1 cellular context compared by ENCODE assay signal in the genomic region with DNA sequence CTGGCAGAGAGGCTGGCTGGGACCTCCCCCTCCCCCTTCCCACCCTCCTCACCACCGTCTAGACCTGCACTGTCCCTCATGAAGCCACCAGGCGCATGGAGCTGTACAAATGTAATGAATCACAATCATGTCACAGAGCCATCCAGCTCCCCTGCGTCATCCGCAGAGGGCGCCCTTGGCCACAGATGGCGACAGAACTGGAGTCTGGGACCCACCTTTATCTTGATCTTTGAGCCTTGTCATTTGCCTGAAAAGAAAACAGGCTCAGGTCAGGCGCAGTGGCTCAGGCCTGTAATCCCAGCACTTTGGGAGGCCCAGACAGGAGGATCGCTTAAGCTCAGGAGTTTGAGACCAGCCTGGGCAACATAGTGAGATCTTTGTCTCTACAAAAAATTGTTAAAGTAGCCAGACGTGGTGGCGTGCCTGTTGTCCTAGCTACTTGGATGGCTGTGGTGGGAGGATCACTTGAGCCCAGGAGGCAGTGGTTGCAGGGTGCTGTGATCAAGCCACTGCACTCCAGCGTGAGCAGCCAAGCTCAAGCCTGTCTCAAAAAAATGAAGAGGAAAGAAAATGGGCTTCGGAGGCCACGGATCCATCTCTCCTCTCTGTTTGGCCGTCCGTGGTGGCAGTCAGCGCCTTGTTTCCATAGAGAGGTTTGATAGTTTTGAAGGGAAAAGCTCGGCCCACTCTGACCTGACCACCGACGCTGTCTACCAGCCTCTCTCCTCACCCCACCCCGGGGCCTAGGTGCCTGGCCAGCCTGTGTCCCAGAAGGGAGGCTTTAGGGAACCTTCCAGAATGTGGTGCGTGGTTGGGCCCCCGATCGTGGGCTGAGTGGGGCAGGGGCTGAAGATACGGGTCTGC.
TF ChIP-seq lines count a peak whose summit lies in the region.

No MANE protein-coding gene starts in this region.

TF ChIP-seq in HepG2, 621 proteins besides CTCF, POLR2A, EP300 and RAD21 (continued from another document and continues in another):
- TF ChIP-seq, protein P1, sequence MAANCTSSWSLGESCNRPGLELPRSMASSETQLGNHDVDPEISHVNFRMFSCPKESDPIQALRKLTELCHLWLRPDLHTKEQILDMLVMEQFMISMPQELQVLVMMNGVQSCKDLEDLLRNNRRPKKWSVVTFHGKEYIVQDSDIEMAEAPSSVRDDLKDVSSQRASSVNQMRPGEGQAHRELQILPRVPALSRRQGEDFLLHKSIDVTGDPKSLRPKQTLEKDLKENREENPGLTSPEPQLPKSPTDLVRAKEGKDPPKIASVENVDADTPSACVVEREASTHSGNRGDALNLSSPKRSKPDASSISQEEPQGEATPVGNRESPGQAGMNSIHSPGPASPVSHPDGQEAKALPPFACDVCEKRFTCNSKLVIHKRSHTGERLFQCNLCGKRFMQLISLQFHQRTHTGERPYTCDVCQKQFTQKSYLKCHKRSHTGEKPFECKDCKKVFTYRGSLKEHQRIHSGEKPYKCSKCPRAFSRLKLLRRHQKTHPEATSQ (CRISPR knock-in tag; IDR thresholded peaks at IDR 0.05; ENCODE audit: borderline replicate concordance) = no peak
- TF ChIP-seq HOXA9 (CRISPR knock-in tag; IDR thresholded peaks at IDR 0.05; ENCODE audit: borderline replicate concordance) (no peak), PITX1 (CRISPR knock-in tag; IDR thresholded peaks at IDR 0.05) (peak; percentile 93), ISL2 (CRISPR knock-in tag; IDR thresholded peaks at IDR 0.05) (peak; percentile 55; the same call in 1 of the 2 replicates), ZNF598 (CRISPR knock-in tag; IDR thresholded peaks at IDR 0.05; ENCODE audit: borderline replicate concordance) (peak; percentile 54; the same call in 1 of the 2 replicates), SKI (IDR thresholded peaks at IDR 0.05; ENCODE audit: partially characterized antibody) (peak; percentile 98), GATA4 (IDR thresholded peaks at IDR 0.05; ENCODE audit: borderline replicate concordance, low read depth) (no peak), MXD4 (CRISPR knock-in tag; IDR thresholded peaks at IDR 0.05) (peak; percentile 82), ZFP36L1 (CRISPR knock-in tag; IDR thresholded peaks at IDR 0.05) (0 out of 2 replicates have a peak, but pooled peaks have one; percentile 46), BCL3 (CRISPR knock-in tag; IDR thresholded peaks at IDR 0.05) (no peak), ZNF124 (CRISPR knock-in tag; IDR thresholded peaks at IDR 0.05) (peak; percentile 90; the same call in 1 of the 2 replicates), CENPX (CRISPR knock-in tag; IDR thresholded peaks at IDR 0.05) (no peak), ZNF451 (CRISPR knock-in tag; IDR thresholded peaks at IDR 0.05) (peak; percentile 89), PATZ1 (CRISPR knock-in tag; IDR thresholded peaks at IDR 0.05) (peak; percentile 85), ZNF776 (CRISPR knock-in tag; IDR thresholded peaks at IDR 0.05) (peak; percentile 43; the same call in 1 of the 2 replicates), EED (CRISPR knock-in tag; IDR thresholded peaks at IDR 0.05) (peak; percentile 70; the same call in 1 of the 2 replicates), SKIL (CRISPR knock-in tag; IDR thresholded peaks at IDR 0.05; ENCODE audit: borderline replicate concordance) (peak; percentile 37; the same call in 1 of the 2 replicates), MAFG (CRISPR knock-in tag; IDR thresholded peaks at IDR 0.05) (no peak), ZUFSP (CRISPR knock-in tag; IDR thresholded peaks at IDR 0.05; ENCODE audit: borderline replicate concordance) (no peak), ZNF343 (CRISPR knock-in tag; IDR thresholded peaks at IDR 0.05) (no peak), ZNF788 (CRISPR knock-in tag; IDR thresholded peaks at IDR 0.05; ENCODE audit: borderline replicate concordance) (peak; percentile 78; the same call in 1 of the 2 replicates), THRA (CRISPR knock-in tag; IDR thresholded peaks at IDR 0.05; ENCODE audit: borderline replicate concordance) (peak; percentile 83), RFX1 (IDR thresholded peaks at IDR 0.05) (no peak), TBX2 (CRISPR knock-in tag; IDR thresholded peaks at IDR 0.05; ENCODE audit: borderline replicate concordance) (peak; percentile 77; the same call in 1 of the 2 replicates), ZNF577 (CRISPR knock-in tag; IDR thresholded peaks at IDR 0.05; ENCODE audit: borderline replicate concordance, low read depth) (no peak), ZNF790 (CRISPR knock-in tag; IDR thresholded peaks at IDR 0.05; ENCODE audit: borderline replicate concordance) (peak; percentile 37; the same call in 1 of the 2 replicates), ZBTB38 (CRISPR knock-in tag; IDR thresholded peaks at IDR 0.05) (peak; percentile 95), SP1 (IDR thresholded peaks at IDR 0.05) (no peak), SP1 (CRISPR knock-in tag; IDR thresholded peaks at IDR 0.05) (peak; percentile 63; the same call in 1 of the 2 replicates)
- TF ChIP-seq, protein P2, sequence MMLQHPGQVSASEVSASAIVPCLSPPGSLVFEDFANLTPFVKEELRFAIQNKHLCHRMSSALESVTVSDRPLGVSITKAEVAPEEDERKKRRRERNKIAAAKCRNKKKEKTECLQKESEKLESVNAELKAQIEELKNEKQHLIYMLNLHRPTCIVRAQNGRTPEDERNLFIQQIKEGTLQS (CRISPR knock-in tag; IDR thresholded peaks at IDR 0.05) = no peak
- TF ChIP-seq, protein P3, sequence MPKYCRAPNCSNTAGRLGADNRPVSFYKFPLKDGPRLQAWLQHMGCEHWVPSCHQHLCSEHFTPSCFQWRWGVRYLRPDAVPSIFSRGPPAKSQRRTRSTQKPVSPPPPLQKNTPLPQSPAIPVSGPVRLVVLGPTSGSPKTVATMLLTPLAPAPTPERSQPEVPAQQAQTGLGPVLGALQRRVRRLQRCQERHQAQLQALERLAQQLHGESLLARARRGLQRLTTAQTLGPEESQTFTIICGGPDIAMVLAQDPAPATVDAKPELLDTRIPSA (CRISPR knock-in tag; IDR thresholded peaks at IDR 0.05; ENCODE audit: borderline replicate concordance) = no peak
- TF ChIP-seq, protein P4, sequence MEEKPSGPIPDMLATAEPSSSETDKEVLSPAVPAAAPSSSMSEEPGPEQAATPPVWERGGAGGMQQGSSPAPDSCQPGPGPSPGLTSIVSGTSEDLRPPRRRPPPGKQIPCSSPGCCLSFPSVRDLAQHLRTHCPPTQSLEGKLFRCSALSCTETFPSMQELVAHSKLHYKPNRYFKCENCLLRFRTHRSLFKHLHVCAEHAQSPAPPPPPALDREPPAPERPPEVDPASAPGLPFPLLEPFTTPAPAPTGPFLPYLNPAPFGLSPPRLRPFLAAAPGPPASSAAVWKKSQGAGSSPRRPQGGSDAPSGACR (CRISPR knock-in tag; IDR thresholded peaks at IDR 0.05) = 0 out of 2 replicates have a peak, but pooled peaks have one; percentile 24
- TF ChIP-seq, protein P5, sequence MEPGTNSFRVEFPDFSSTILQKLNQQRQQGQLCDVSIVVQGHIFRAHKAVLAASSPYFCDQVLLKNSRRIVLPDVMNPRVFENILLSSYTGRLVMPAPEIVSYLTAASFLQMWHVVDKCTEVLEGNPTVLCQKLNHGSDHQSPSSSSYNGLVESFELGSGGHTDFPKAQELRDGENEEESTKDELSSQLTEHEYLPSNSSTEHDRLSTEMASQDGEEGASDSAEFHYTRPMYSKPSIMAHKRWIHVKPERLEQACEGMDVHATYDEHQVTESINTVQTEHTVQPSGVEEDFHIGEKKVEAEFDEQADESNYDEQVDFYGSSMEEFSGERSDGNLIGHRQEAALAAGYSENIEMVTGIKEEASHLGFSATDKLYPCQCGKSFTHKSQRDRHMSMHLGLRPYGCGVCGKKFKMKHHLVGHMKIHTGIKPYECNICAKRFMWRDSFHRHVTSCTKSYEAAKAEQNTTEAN (CRISPR knock-in tag; conservative IDR thresholded peaks at IDR 0.05) = peak; percentile 63
- TF ChIP-seq, protein P6, sequence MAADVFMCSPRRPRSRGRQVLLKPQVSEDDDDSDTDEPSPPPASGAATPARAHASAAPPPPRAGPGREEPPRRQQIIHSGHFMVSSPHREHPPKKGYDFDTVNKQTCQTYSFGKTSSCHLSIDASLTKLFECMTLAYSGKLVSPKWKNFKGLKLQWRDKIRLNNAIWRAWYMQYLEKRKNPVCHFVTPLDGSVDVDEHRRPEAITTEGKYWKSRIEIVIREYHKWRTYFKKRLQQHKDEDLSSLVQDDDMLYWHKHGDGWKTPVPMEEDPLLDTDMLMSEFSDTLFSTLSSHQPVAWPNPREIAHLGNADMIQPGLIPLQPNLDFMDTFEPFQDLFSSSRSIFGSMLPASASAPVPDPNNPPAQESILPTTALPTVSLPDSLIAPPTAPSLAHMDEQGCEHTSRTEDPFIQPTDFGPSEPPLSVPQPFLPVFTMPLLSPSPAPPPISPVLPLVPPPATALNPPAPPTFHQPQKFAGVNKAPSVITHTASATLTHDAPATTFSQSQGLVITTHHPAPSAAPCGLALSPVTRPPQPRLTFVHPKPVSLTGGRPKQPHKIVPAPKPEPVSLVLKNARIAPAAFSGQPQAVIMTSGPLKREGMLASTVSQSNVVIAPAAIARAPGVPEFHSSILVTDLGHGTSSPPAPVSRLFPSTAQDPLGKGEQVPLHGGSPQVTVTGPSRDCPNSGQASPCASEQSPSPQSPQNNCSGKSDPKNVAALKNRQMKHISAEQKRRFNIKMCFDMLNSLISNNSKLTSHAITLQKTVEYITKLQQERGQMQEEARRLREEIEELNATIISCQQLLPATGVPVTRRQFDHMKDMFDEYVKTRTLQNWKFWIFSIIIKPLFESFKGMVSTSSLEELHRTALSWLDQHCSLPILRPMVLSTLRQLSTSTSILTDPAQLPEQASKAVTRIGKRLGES (CRISPR knock-in tag; IDR thresholded peaks at IDR 0.05; ENCODE audit: borderline replicate concordance) = peak; percentile 32; the same call in 1 of the 2 replicates
- TF ChIP-seq, protein P7, sequence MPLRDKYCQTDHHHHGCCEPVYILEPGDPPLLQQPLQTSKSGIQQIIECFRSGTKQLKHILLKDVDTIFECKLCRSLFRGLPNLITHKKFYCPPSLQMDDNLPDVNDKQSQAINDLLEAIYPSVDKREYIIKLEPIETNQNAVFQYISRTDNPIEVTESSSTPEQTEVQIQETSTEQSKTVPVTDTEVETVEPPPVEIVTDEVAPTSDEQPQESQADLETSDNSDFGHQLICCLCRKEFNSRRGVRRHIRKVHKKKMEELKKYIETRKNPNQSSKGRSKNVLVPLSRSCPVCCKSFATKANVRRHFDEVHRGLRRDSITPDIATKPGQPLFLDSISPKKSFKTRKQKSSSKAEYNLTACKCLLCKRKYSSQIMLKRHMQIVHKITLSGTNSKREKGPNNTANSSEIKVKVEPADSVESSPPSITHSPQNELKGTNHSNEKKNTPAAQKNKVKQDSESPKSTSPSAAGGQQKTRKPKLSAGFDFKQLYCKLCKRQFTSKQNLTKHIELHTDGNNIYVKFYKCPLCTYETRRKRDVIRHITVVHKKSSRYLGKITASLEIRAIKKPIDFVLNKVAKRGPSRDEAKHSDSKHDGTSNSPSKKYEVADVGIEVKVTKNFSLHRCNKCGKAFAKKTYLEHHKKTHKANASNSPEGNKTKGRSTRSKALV (CRISPR knock-in tag; IDR thresholded peaks at IDR 0.05) = peak; percentile 93; the same call in 1 of the 2 replicates
